16 cellular contexts compared by ENCODE assay signal in genomic region chr17:28973414-28973813, GRCh38. TPM values are rescaled to one million over a fixed set of nuclear protein-coding genes. Genes with fewer than 3 reads are reported as not detected.
DNase-seq lines count a peak whose midpoint lies in the region; ATAC-seq, FAIRE-seq and TF ChIP-seq lines count a peak whose summit lies in the region.
"Had no signal": no experiment of that assay in that cellular context is flagged by ENCODE, and none has a peak within 500 bp of the region (broad histone marks: within the 10 kb centered on the region; RNA-seq: fewer than 3 reads in every experiment).

No MANE protein-coding gene starts in this region.

- no peaks in the 10 kb centered on the region for H3K9me3 ChIP-seq in H1 (ENCODE audit: insufficient read depth in 2 of 2, low read depth in 1 of 2, low read length in 1 of 2)
- H3K9me3 ChIP-seq: colonic mucosa had no signal

- H3K14ac ChIP-seq in H1 (ENCODE audit: insufficient read length): no peak overlapping the region

- no peaks in the 10 kb centered on the region; a peak in 1 of 8 replicates for H3K36me3 ChIP-seq in H1 (ENCODE audit: control insufficient read depth in 2 of 4, insufficient read depth in 4 of 4, low read length in 3 of 4)
- H3K36me3 ChIP-seq: colonic mucosa had no signal

- no peak overlapping the region for H2AFZ ChIP-seq in H1 (ENCODE audit: low read length)

- no peak for FAIRE-seq in H1 (lab: Jason Lieb, UNC)
- FAIRE-seq: frontal cortex had no signal

- no peak overlapping the region for H3K23ac ChIP-seq in H1 (ENCODE audit: insufficient read length)

- no peak for TF ChIP-seq EP300 in H1 (IDR thresholded peaks at IDR 0.05; ENCODE audit: borderline replicate concordance in 1 of 2, low read depth in 2 of 2, low read length in 2 of 2)

- H3K27me3 ChIP-seq in H1 (replicated peaks in 1 of 4; ENCODE audit: control insufficient read depth in 3 of 4, extremely low read depth in 1 of 4, insufficient read depth in 3 of 4, low read length in 3 of 4): peaks cover 0 to 2% (median 0%) of the 10 kb centered on the region in 4 experiments; a peak in 2 of 7 replicates
- H3K27me3 ChIP-seq: colonic mucosa had no signal

- no peak overlapping the region for H3K4me3 ChIP-seq in H1 (ENCODE audit: extremely low read depth in 1 of 4, insufficient read depth in 2 of 4, low read depth in 3 of 4, low read length in 4 of 4)
- H3K4me3 ChIP-seq: colonic mucosa had no signal

- TF ChIP-seq CTCF in H1 (IDR thresholded peaks at IDR 0.05; ENCODE audit: control extremely low read depth in 1 of 3, insufficient read depth in 1 of 3, low read depth in 1 of 3, low read length in 3 of 3): no peak

- peaks cover 10 to 16% (median 11%) of the 10 kb centered on the region in 4 experiments for H3K4me1 ChIP-seq in H1 (replicated peaks in 1 of 4; ENCODE audit: control insufficient read depth in 3 of 4, insufficient read depth in 4 of 4, low read length in 3 of 4)
- H3K4me1 ChIP-seq: colonic mucosa had no signal

- H3K79me1 ChIP-seq in H1 (ENCODE audit: low read depth, low read length): no peaks in the 10 kb centered on the region

- no peak overlapping the region for H3K27ac ChIP-seq in H1 (ENCODE audit: low read depth, low read length)
- H3K27ac ChIP-seq: colonic mucosa had no signal

- H2BK120ac ChIP-seq in H1 (replicated peaks; ENCODE audit: low read depth, low read length): no peak overlapping the region

- H4K91ac ChIP-seq in H1 (replicated peaks; ENCODE audit: insufficient read length, low read length): no peak overlapping the region

- no peaks in the 10 kb centered on the region for H3K23me2 ChIP-seq in H1 (ENCODE audit: low read depth, low read length)

- 0 out of 2 replicates have a peak overlapping the region, but pooled peaks have one; percentile 3 for H2BK15ac ChIP-seq in H1 (ENCODE audit: low read length)

- H2BK5ac ChIP-seq in H1 (ENCODE audit: low read depth, low read length): 0 out of 2 replicates have a peak overlapping the region, but pooled peaks have one; percentile 2

- no peaks in the 10 kb centered on the region for H3K79me2 ChIP-seq in H1 (ENCODE audit: control insufficient read depth in 1 of 2, insufficient read depth in 2 of 2, low read length in 2 of 2)

- POLR2A ChIA-PET in H1 (lab: Charles Lee; ENCODE audit: partially characterized antibody): interaction anchor here (0.9 to 1.3 kb wide), 5 partner anchors 10 to 65 kb away, joined by 3 to 8 read pairs (median 3); no protein-coding TSS in a partner anchor

- no peak overlapping the region for H3K18ac ChIP-seq in H1 (ENCODE audit: extremely low read depth, low read length)

- H2BK20ac ChIP-seq in H1 (ENCODE audit: low read length): no peak overlapping the region

- no peak overlapping the region for H3K9ac ChIP-seq in H1 (replicated peaks in 1 of 4; ENCODE audit: extremely low read depth in 1 of 4, low read depth in 3 of 4, low read length in 3 of 4)

- H3K4me2 ChIP-seq in H1 (ENCODE audit: insufficient read depth in 1 of 2, low read depth in 2 of 2, low read length in 2 of 2): no peak overlapping the region

- no peak overlapping the region for H2AK5ac ChIP-seq in H1 (ENCODE audit: low read depth, low read length)

- CTCF ChIA-PET in H1 (lab: Charles Lee; ENCODE audit: partially characterized antibody): interaction anchor here (0.6 to 9.1 kb wide), 15 partner anchors 8 to 151 kb away, joined by 3 to 207 read pairs (median 5); no protein-coding TSS in a partner anchor

- no peak for TF ChIP-seq POLR2A in H1 (IDR thresholded peaks at IDR 0.05; ENCODE audit: control extremely low read depth in 1 of 2, low read depth in 2 of 2, low read length in 2 of 2)

- H4K8ac ChIP-seq in H1 (ENCODE audit: extremely low read depth, insufficient read depth, low read length): no peak overlapping the region

- H3K4ac ChIP-seq in H1 (replicated peaks; ENCODE audit: insufficient read length, low read depth, low read length): no peak overlapping the region

- no peak overlapping the region for H4K5ac ChIP-seq in H1 (ENCODE audit: insufficient read length, low read depth, low read length)

- H2BK12ac ChIP-seq in H1 (ENCODE audit: low read depth, low read length): peak overlapping the region; percentile 62; the same call in 1 of the 2 replicates

- no peak overlapping the region for H3K56ac ChIP-seq in H1 (replicated peaks; ENCODE audit: insufficient read length, low read depth, low read length)

- H4K20me1 ChIP-seq in H1 (replicated peaks in 1 of 2; ENCODE audit: control insufficient read depth in 1 of 2, insufficient read depth in 2 of 2, low read length in 2 of 2): no peaks in the 10 kb centered on the region

- WGBS in H1 (ENCODE audit: extremely low coverage in 1 of 2, insufficient coverage in 1 of 2, insufficient read length in 1 of 2, insufficient replicate concordance in 2 of 2, low coverage in 1 of 2, low lambda C conversion rate in 2 of 2, missing lambda C conversion rate in 1 of 2), 2 experiments: 89% methylated on average over 2 of the region's 2 CpGs; no CpG with 5 or more reads in 1 of the 2 experiments

- ATAC-seq in HG03354 (IDR thresholded peaks at IDR 0.05; ENCODE audit: poor library complexity, severe bottlenecking, unreplicated experiment) (no peak), HG03159 (IDR thresholded peaks at IDR 0.05; ENCODE audit: unreplicated experiment) (no peak)
- ATAC-seq: WTC11 had no signal

- DNase-seq in EH (ENCODE audit: low read depth): peak; percentile 90
- peak; percentile 78 for DNase-seq in NCI-H2107 treated with DMSO at 0.1 percent for 48 hours (lab: John Stamatoyannopoulos, UW; ENCODE audit: unreplicated experiment)
- DNase-seq in H1 (ENCODE audit: low read depth in 1 of 2, low spot score in 2 of 2): no peak
- DNase-seq in medulla oblongata (ENCODE audit: extremely low spot score): peak; percentile 61
- no peak for DNase-seq in activated CD4-positive, alpha-beta T cell treated with anti-CD3 and anti-CD28 coated beads for 48 hours
- DNase-seq in activated CD4-positive, alpha-beta T cell treated with anti-CD3 and anti-CD28 coated beads, Interleukin-2, amount 50 U/mL, for 1 hour: no peak
- DNase-seq: colonic mucosa, DND-41, NCI-H2081, SIG-M5 had no signal

- TF ChIP-seq RAD21 in H1 (IDR thresholded peaks at IDR 0.05 in 1 of 2, conservative IDR thresholded peaks at IDR 0.05 in 1 of 2; ENCODE audit: low read depth in 2 of 2, low read length in 2 of 2): no peak

TF ChIP-seq in H1, 55 proteins besides CTCF, POLR2A, EP300 and RAD21 (continues in another document):
- no peak for TF ChIP-seq EGR1 (IDR thresholded peaks at IDR 0.05; ENCODE audit: borderline replicate concordance, low read depth, low read length)
- TF ChIP-seq TAF1 (IDR thresholded peaks at IDR 0.05; ENCODE audit: low read depth, low read length): no peak
- TF ChIP-seq ATF2 (IDR thresholded peaks at IDR 0.05; ENCODE audit: low read length): no peak
- TF ChIP-seq SAP30 (IDR thresholded peaks at IDR 0.05; ENCODE audit: insufficient read depth, insufficient replicate concordance, low read length): no peak
- no peak for TF ChIP-seq CTBP2 (IDR thresholded peaks at IDR 0.05; ENCODE audit: borderline replicate concordance, insufficient read depth, insufficient read length, low read length)
- no peak for TF ChIP-seq KDM4A (IDR thresholded peaks at IDR 0.05; ENCODE audit: low read depth, low read length, severe bottlenecking)
- TF ChIP-seq NRF1 (IDR thresholded peaks at IDR 0.05; ENCODE audit: low read depth, low read length): no peak
- TF ChIP-seq JUN (IDR thresholded peaks at IDR 0.05; ENCODE audit: low read depth, low read length): no peak
- TF ChIP-seq RNF2 (IDR thresholded peaks at IDR 0.05; ENCODE audit: borderline replicate concordance, low read depth, low read length, missing control alignments, poor library complexity, severe bottlenecking): no peak
- no peak for TF ChIP-seq EZH2 (IDR thresholded peaks at IDR 0.05; ENCODE audit: low read depth, low read length, severe bottlenecking)
- TF ChIP-seq SP2 (IDR thresholded peaks at IDR 0.05; ENCODE audit: low read length): no peak
- TF ChIP-seq POU5F1 (IDR thresholded peaks at IDR 0.05; ENCODE audit: low read depth, low read length): no peak

RNA-seq across cellular contexts. Expression of gene PHF12, which starts 22.1 kb away (rescaled TPM):
- total RNA-seq in H1 (2021; fragmentation: NEBNext Ultra II Directional; extraction: Animal tissue kit (Norgen Biotek cat#: 25700)): 57.7 and 65.7 TPM in 2 replicates
- polyA plus RNA-seq in H1 (2011; rRNA removed): 38.8 and 74.8 TPM in 2 replicates
- polyA plus RNA-seq in H1 (2011; cell fraction: cytosol; rRNA removed): 35.5 TPM
- polyA plus RNA-seq in H1 (2011; cell fraction: nucleus; rRNA removed): 143 TPM
- 54.3 to 66.0 TPM (median 57.0 TPM) in 4 replicates for polyA plus RNA-seq in H1 (2012, experiment 1 of 2)
- 18.9 TPM for polyA plus RNA-seq in H1 (2012, experiment 2 of 2)
- polyA plus RNA-seq in H1 (2013, experiment 1 of 2): 30.5 TPM
- polyA plus RNA-seq in H1 (2013, experiment 2 of 2): 27.9 TPM
- polyA minus RNA-seq in H1 (2011; rRNA and poly(A)+ RNA removed): 52.7 and 53.4 TPM in 2 replicates
- polyA minus RNA-seq in H1 (2011; cell fraction: cytosol; rRNA and poly(A)+ RNA removed): 41.7 TPM
- polyA minus RNA-seq in H1 (2011; cell fraction: nucleus; rRNA and poly(A)+ RNA removed): 69.0 TPM

RNA-seq across cellular contexts. Expression of gene SEZ6, which starts 32.4 kb away (rescaled TPM):
- total RNA-seq in H1 (2021; fragmentation: NEBNext Ultra II Directional; extraction: Animal tissue kit (Norgen Biotek cat#: 25700)): 6.9 and 7.8 TPM in 2 replicates
- polyA plus RNA-seq in H1 (2011; rRNA removed): 8.5 and 16.1 TPM in 2 replicates
- polyA plus RNA-seq in H1 (2011; cell fraction: cytosol; rRNA removed): 4.8 TPM
- 18.6 TPM for polyA plus RNA-seq in H1 (2011; cell fraction: nucleus; rRNA removed)
- 10.7 to 21.5 TPM (median 18.7 TPM) in 4 replicates for polyA plus RNA-seq in H1 (2012, experiment 1 of 2)
- 19.3 TPM for polyA plus RNA-seq in H1 (2012, experiment 2 of 2)
- polyA plus RNA-seq in H1 (2013, experiment 1 of 2): 11.1 TPM
- polyA plus RNA-seq in H1 (2013, experiment 2 of 2): 10.2 TPM
- 5.6 and 13.9 TPM in 2 replicates for polyA minus RNA-seq in H1 (2011; rRNA and poly(A)+ RNA removed)
- 5.6 TPM for polyA minus RNA-seq in H1 (2011; cell fraction: cytosol; rRNA and poly(A)+ RNA removed)
- polyA minus RNA-seq in H1 (2011; cell fraction: nucleus; rRNA and poly(A)+ RNA removed): 7.6 TPM
- total RNA-seq: mesothelial cell of epicardium, skeletal muscle tissue had no signal

Comparison
In these comparisons a context has a peak if more than half of its experiments do, and no peak if none do; other contexts are left out.
1. DNase-seq: peak in EH (single experiment), NCI-H2107 treated with DMSO at 0.1 percent for 48 hours (single experiment) and medulla oblongata (single experiment); none in H1 (0 of 2), activated CD4-positive, alpha-beta T cell treated with anti-CD3 and anti-CD28 coated beads for 48 hours (single experiment) and activated CD4-positive, alpha-beta T cell treated with anti-CD3 and anti-CD28 coated beads, Interleukin-2, amount 50 U/mL, for 1 hour (single experiment).